In genomic region chr10:124974131-124974530, GRCh38 we compare ENCODE assay signal across 26 cellular contexts.
"Had no signal": no experiment of that assay in that cellular context is flagged by ENCODE, and none has a peak within 500 bp of the region (broad histone marks: within the 10 kb centered on the region; RNA-seq: fewer than 3 reads in every experiment).

No MANE protein-coding gene starts in this region.

- ATAC-seq: activated CD8-positive, alpha-beta T cell treated with anti-CD3 and anti-CD28 coated beads for 36 hours; activated T-cell treated with anti-CD3 and anti-CD28 coated beads, Interleukin-2, amount 50 U/mL, for 72 hours; body of pancreas; Panc1 had no signal

- DNase-seq: activated CD4-positive, alpha-beta T cell treated with anti-CD3 and anti-CD28 coated beads, Interleukin-2, amount 10 ng/mL, durations not matched to agents 24 days and 14 days; activated CD4-positive, alpha-beta T cell treated with anti-CD3 and anti-CD28 coated beads, Interleukin-2, amount 50 U/mL, for 4 hours; activated CD8-positive, alpha-beta T cell treated with anti-CD3 and anti-CD28 coated beads for 36 hours; activated gamma-delta T cell; activated naive CD4-positive, alpha-beta T cell treated with Interleukin-2 at 50 U/mL for 16 hours; activated naive CD8-positive, alpha-beta T cell treated with anti-CD3 and anti-CD28 coated beads, Interleukin-2, amount 10 ng/mL, durations not matched to agents 7 days and 5 days; activated T-cell treated with anti-CD3 and anti-CD28 coated beads, Interleukin-2, amount 50 U/mL, for 1 hour; activated T-cell treated with anti-CD3 and anti-CD28 coated beads, Interleukin-2, amount 50 U/mL, for 72 hours; amygdala; body of pancreas; Kasumi-1; KG1; MG63; NCI-H1048; NCI-H1105 treated with DMSO at 0.1 percent for 48 hours; NCI-H1436; NCI-H1694; NCI-H1930; NCI-H2081 treated with DMSO at 0.1 percent for 48 hours; NCI-H345; NCI-H526; NCI-H774; RPMI8226; SHP77 treated with DMSO at 0.1 percent for 48 hours; SK-N-SH had no signal
